Comparison of ENCODE assay signal across 14 cellular contexts in genomic region chr6:79525272-79526100, GRCh38. TPM values are rescaled to one million over a fixed set of nuclear protein-coding genes. Genes with fewer than 3 reads are reported as not detected.
DNase-seq lines count a peak whose midpoint lies in the region; ATAC-seq, FAIRE-seq and TF ChIP-seq lines count a peak whose summit lies in the region.
"Had no signal": no experiment of that assay in that cellular context is flagged by ENCODE, and none has a peak within 500 bp of the region (broad histone marks: within the 10 kb centered on the region; RNA-seq: fewer than 3 reads in every experiment).

No MANE protein-coding gene starts in this region.

- H3K9me3 ChIP-seq in HUES64 (ENCODE audit: insufficient read depth, low read depth, low read length) (no peaks in the 10 kb centered on the region), small intestine (ENCODE audit: control insufficient read depth, low read depth) (no peaks in the 10 kb centered on the region)
- H3K9me3 ChIP-seq: esophagus muscularis mucosa had no signal

- DNase-seq in cardiac fibroblast (ENCODE audit: low read depth in 2 of 2) (peak; percentile 66 to 87), left kidney (ENCODE audit: low read depth, low spot score) (peak; percentile 55), small intestine (peak; percentile 6), HPDE6-E6E7 (ENCODE audit: extremely low spot score) (no peak)
- DNase-seq in stimulated activated naive CD4-positive, alpha-beta T cell (lab: John Stamatoyannopoulos, UW) = no peak
- DNase-seq: activated CD4-positive, alpha-beta memory T cell treated with anti-CD3 and anti-CD28 coated beads for 36 hours; COR-L47; NCI-H510A treated with DMSO at 0.1 percent for 48 hours had no signal

- peak overlapping the region; percentile 12; the same call in 1 of the 2 replicates for H3K9ac ChIP-seq in HUES64 (ENCODE audit: low read depth, low read length)

- no peaks in the 10 kb centered on the region for H3K27me3 ChIP-seq in HUES64 (ENCODE audit: insufficient read depth, low read length)
- no peaks in the 10 kb centered on the region for H3K27me3 ChIP-seq in small intestine (ENCODE audit: control insufficient read depth in 2 of 2, insufficient read depth in 2 of 2, low read length in 2 of 2)
- H3K27me3 ChIP-seq: esophagus muscularis mucosa had no signal

- no peak for ATAC-seq in GM19328 (IDR thresholded peaks at IDR 0.05; ENCODE audit: unreplicated experiment)
- no peak for ATAC-seq in GM21515 (IDR thresholded peaks at IDR 0.05; ENCODE audit: unreplicated experiment)
- ATAC-seq: SK-N-SH treated with all-trans-retinoic acid at 6 μM for 48 hours had no signal

- no peak for FAIRE-seq in small intestine (lab: Jason Lieb, UNC)
- FAIRE-seq: GM12891 had no signal

- 76% methylated on average over 10 of the region's 12 CpGs for WGBS in HUES64
- 13 to 51% (median 25%) methylated on average over 12 of the region's 12 CpGs for WGBS in small intestine, 3 donors

- H3K27ac ChIP-seq in HUES64 (ENCODE audit: low read depth, low read length) = peak overlapping the region; percentile 10; the same call in 1 of the 2 replicates
- no peak overlapping the region for H3K27ac ChIP-seq in small intestine (ENCODE audit: low read depth in 1 of 2, low read length in 1 of 2)

- H3K4me1 ChIP-seq in HUES64 (ENCODE audit: insufficient read depth, low read length) (peaks cover 24% of the 10 kb centered on the region), small intestine (ENCODE audit: control insufficient read depth in 2 of 2, insufficient read depth in 1 of 2, low read depth in 1 of 2, low read length in 1 of 2) (peaks cover 2 to 3% of the 10 kb centered on the region in 2 donors)

- TF ChIP-seq CTCF in cardiac fibroblast (IDR thresholded peaks at IDR 0.05; ENCODE audit: low read depth, low read length) = no peak

- H3K36me3 ChIP-seq in HUES64 (ENCODE audit: insufficient read depth, low read length) (no peaks in the 10 kb centered on the region), small intestine (ENCODE audit: control insufficient read depth in 2 of 2, insufficient read depth in 2 of 2, low read length in 2 of 2) (no peaks in the 10 kb centered on the region)
- H3K36me3 ChIP-seq: esophagus muscularis mucosa had no signal

- no peak overlapping the region for H3K4me3 ChIP-seq in HUES64 (ENCODE audit: low read length)
- H3K4me3 ChIP-seq in cardiac fibroblast (replicated peaks in 1 of 2; ENCODE audit: low read depth in 2 of 2, low read length in 2 of 2) = peak overlapping the region in 1 of 2 donors; percentile 1
- H3K4me3 ChIP-seq in small intestine (ENCODE audit: low read depth in 1 of 2, low read length in 2 of 2) = peak overlapping the region in 1 of 2 donors; percentile 1
- H3K4me3 ChIP-seq: esophagus muscularis mucosa had no signal

RNA-seq across cellular contexts. Expression of gene LCA5, which starts 11.7 kb away (rescaled TPM):
- 2.0 TPM for polyA plus RNA-seq in HUES64 (2013, experiment 1 of 2)
- polyA plus RNA-seq in HUES64 (2013, experiment 2 of 2) = 2.6 TPM
- polyA plus RNA-seq in small intestine = 1 to 10 TPM in 1 of 3 donors, under 1 TPM in 1, not detected in 1; 0.27 to 1.1 TPM

Comparison
In these comparisons a context has a peak if more than half of its experiments do, and no peak if none do; other contexts are left out.
1. DNase-seq: peak in cardiac fibroblast (2 of 2), left kidney (single experiment) and small intestine (single experiment); none in HPDE6-E6E7 (single experiment) and stimulated activated naive CD4-positive, alpha-beta T cell (0 of 6).